ENCODE assay signal across 1 cellular context in the genomic region with DNA sequence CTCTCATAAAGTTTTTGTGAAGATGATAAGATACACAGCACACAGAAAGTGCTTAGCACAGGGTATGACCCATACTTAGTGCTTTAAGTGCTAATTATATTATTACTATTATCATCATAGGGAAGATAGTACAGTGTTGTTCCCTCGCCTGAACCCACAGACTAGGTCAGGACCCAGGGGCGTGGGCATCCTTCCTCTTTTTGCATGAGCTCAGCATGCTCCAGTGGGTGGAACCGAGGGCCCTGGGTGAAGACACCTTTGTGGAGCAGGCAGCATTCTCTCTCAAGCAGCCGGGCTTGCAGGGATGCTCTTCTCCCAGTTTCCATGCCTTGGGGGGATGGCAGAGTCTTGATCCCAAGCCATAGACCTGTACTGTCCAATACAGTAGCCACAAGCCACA.
TF ChIP-seq lines count a peak whose summit lies in the region.

No MANE protein-coding gene starts in this region.

TF ChIP-seq in HepG2, 621 proteins besides CTCF, POLR2A, EP300 and RAD21:
- TF ChIP-seq ZNF598 (CRISPR knock-in tag; IDR thresholded peaks at IDR 0.05; ENCODE audit: borderline replicate concordance) (no peak), POLR2AphosphoS5 (IDR thresholded peaks at IDR 0.05; ENCODE audit: low read depth, low read length) (no peak), ELF4 (CRISPR knock-in tag; IDR thresholded peaks at IDR 0.05; ENCODE audit: borderline replicate concordance) (no peak), ZNF562 (CRISPR knock-in tag; IDR thresholded peaks at IDR 0.05; ENCODE audit: borderline replicate concordance) (no peak), ZNF207 (IDR thresholded peaks at IDR 0.05; ENCODE audit: borderline replicate concordance) (no peak), FOXA3 (CRISPR knock-in tag; IDR thresholded peaks at IDR 0.05) (no peak), MLLT10 (CRISPR knock-in tag; IDR thresholded peaks at IDR 0.05) (no peak)
- TF ChIP-seq, protein P1, sequence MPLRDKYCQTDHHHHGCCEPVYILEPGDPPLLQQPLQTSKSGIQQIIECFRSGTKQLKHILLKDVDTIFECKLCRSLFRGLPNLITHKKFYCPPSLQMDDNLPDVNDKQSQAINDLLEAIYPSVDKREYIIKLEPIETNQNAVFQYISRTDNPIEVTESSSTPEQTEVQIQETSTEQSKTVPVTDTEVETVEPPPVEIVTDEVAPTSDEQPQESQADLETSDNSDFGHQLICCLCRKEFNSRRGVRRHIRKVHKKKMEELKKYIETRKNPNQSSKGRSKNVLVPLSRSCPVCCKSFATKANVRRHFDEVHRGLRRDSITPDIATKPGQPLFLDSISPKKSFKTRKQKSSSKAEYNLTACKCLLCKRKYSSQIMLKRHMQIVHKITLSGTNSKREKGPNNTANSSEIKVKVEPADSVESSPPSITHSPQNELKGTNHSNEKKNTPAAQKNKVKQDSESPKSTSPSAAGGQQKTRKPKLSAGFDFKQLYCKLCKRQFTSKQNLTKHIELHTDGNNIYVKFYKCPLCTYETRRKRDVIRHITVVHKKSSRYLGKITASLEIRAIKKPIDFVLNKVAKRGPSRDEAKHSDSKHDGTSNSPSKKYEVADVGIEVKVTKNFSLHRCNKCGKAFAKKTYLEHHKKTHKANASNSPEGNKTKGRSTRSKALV (CRISPR knock-in tag; IDR thresholded peaks at IDR 0.05) = no peak
- TF ChIP-seq, protein P2, sequence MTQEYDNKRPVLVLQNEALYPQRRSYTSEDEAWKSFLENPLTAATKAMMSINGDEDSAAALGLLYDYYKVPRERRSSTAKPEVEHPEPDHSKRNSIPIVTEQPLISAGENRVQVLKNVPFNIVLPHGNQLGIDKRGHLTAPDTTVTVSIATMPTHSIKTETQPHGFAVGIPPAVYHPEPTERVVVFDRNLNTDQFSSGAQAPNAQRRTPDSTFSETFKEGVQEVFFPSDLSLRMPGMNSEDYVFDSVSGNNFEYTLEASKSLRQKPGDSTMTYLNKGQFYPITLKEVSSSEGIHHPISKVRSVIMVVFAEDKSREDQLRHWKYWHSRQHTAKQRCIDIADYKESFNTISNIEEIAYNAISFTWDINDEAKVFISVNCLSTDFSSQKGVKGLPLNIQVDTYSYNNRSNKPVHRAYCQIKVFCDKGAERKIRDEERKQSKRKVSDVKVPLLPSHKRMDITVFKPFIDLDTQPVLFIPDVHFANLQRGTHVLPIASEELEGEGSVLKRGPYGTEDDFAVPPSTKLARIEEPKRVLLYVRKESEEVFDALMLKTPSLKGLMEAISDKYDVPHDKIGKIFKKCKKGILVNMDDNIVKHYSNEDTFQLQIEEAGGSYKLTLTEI (CRISPR knock-in tag; conservative IDR thresholded peaks at IDR 0.05) = no peak
TF ChIP-seq in HepG2: peak in this region for 0.
